Comparison of ENCODE assay signal across 9 cellular contexts in the genomic region with DNA sequence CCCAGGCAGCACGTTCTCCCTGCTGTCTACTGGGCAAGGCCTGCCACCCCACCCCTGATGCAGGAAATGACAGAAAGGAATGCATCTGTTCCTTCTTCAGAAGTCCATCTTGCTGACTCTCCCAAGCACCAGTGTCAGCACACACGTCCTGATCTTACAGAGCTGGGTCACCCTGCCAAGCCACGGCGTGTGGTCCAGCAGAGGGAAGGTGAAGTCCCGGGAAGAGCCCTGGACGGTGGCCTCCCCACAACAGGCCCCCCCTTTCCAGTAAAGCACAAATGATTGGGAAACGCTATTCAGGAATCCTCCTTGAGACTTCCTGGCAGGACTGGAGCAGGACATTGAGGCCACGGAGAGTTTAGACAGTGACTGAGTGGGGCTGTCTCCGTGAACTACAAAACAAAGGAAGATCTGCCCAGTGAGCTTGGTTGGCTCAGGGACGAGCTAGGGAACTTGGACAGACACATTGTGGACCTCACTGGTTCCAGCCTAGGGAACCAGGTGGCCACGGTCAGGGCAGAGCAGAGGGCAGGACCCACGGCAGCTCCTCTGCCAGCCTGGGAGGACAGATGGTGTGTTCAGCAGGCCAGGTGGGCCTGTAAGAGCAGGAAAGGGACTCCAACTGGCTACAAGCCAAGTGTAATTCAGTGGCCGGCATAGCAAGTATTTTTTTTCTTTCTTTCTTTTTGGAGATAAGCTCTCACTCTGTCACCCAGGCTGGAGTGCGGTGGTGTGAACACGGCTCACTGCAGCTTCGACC. TPM values are rescaled to one million over a fixed set of nuclear protein-coding genes. Genes with fewer than 3 reads are reported as not detected.
DNase-seq lines count a peak whose midpoint lies in the region; ATAC-seq and TF ChIP-seq lines count a peak whose summit lies in the region.
"Had no signal": no experiment of that assay in that cellular context is flagged by ENCODE, and none has a peak within 500 bp of the region (broad histone marks: within the 10 kb centered on the region; RNA-seq: fewer than 3 reads in every experiment).

No MANE protein-coding gene starts in this region.

- H3K27ac Mint-ChIP-seq in GM23338, result peak overlapping the region; percentile 23; the same call in 1 of the 2 replicates

- peaks cover 20% of the 10 kb centered on the region for H3K27me3 Mint-ChIP-seq in GM23338 (ENCODE audit: insufficient read depth, low read depth, poor library complexity)
- H3K27me3 Mint-ChIP-seq: IgD-negative memory B cell had no signal

- H3F3A ChIP-seq in GM23338 (replicated peaks; ENCODE audit: low read depth) (peaks cover 10% of the 10 kb centered on the region; the same call in 1 of the 2 replicates), MM.1S (ENCODE audit: insufficient read depth, low read length) (no peaks in the 10 kb centered on the region)

- DNase-seq in GM23338 (ENCODE audit: low spot score) (no peak), SHP77 treated with DMSO at 0.1 percent for 48 hours (lab: John Stamatoyannopoulos, UW) (peak; percentile 69), fibroblast of lung (ENCODE audit: low read depth in 2 of 2) (peak; percentile 62 to 66), posterior vena cava (ENCODE audit: low spot score) (peak; percentile 97), midbrain (lab: John Stamatoyannopoulos, UW) (no peak), MM.1S (no peak), NCI-H128 (lab: John Stamatoyannopoulos, UW; ENCODE audit: unreplicated experiment) (no peak)
- no peak for DNase-seq in activated effector memory CD4-positive, alpha-beta T cell treated with anti-CD3 and anti-CD28 coated beads, Interleukin-2, amount 50 U/mL, for 16 hours

- no peaks in the 10 kb centered on the region; the same call in 2 of the 3 replicates for H3K36me3 Mint-ChIP-seq in GM23338 (ENCODE audit: low read depth)
- H3K36me3 Mint-ChIP-seq: IgD-negative memory B cell had no signal

- no peak overlapping the region for H3K4me3 ChIP-seq in GM23338
- H3K4me3 ChIP-seq in fibroblast of lung (replicated peaks in 1 of 4; ENCODE audit: control extremely low read depth in 1 of 4, insufficient read depth in 1 of 4, low read depth in 3 of 4, low read length in 4 of 4), result no peak overlapping the region
- no peak overlapping the region for H3K4me3 ChIP-seq in MM.1S (ENCODE audit: low read length)

- peak overlapping the region; percentile 17 for H3K9ac ChIP-seq in fibroblast of lung (ENCODE audit: insufficient read depth, low read length)
- H3K9ac ChIP-seq in MM.1S (ENCODE audit: low read length), result no peak overlapping the region

- H3K4me3 Mint-ChIP-seq in GM23338, result no peak overlapping the region

- no peak overlapping the region for H2AFZ ChIP-seq in GM23338
- no peak overlapping the region for H2AFZ ChIP-seq in fibroblast of lung (ENCODE audit: low read length)
- H2AFZ ChIP-seq in MM.1S (ENCODE audit: low read length), result no peak overlapping the region

- peaks cover 27% of the 10 kb centered on the region for H3K4me1 Mint-ChIP-seq in GM23338

- TF ChIP-seq CTCF in GM23338 (conservative IDR thresholded peaks at IDR 0.05; ENCODE audit: low read depth in 2 of 2), result no peak
- TF ChIP-seq CTCF in fibroblast of lung (conservative IDR thresholded peaks at IDR 0.05 in 1 of 2, IDR thresholded peaks at IDR 0.05 in 1 of 2; ENCODE audit: low read depth in 1 of 2, low read length in 2 of 2), result no peak
- no peak for TF ChIP-seq CTCF in MM.1S (IDR thresholded peaks at IDR 0.05; ENCODE audit: low read length)

- H3K27ac ChIP-seq in GM23338 (ENCODE audit: low read depth) (no peak overlapping the region; the same call in 1 of the 2 replicates), fibroblast of lung (ENCODE audit: insufficient read depth, low read length) (peak overlapping the region; percentile 71), MM.1S (ENCODE audit: low read length) (no peak overlapping the region)

- H3K36me3 ChIP-seq in GM23338 (ENCODE audit: insufficient read depth) (no peaks in the 10 kb centered on the region), fibroblast of lung (ENCODE audit: control insufficient read depth, insufficient read depth, low read length) (no peaks in the 10 kb centered on the region), MM.1S (replicated peaks; ENCODE audit: insufficient read depth, low read length) (no peaks in the 10 kb centered on the region)

- H3K9me2 ChIP-seq in GM23338 (ENCODE audit: insufficient read depth) (no peaks in the 10 kb centered on the region), MM.1S (replicated peaks; ENCODE audit: insufficient read depth, low read length) (no peaks in the 10 kb centered on the region)

- H3K9me3 Mint-ChIP-seq in GM23338, result 0 out of 3 replicates have a peak, but pooled peaks cover 5% of the 10 kb centered on the region
- H3K9me3 Mint-ChIP-seq: IgD-negative memory B cell had no signal

- H3K4me2 ChIP-seq in GM23338, result no peak overlapping the region
- peak overlapping the region; percentile 28 for H3K4me2 ChIP-seq in fibroblast of lung (ENCODE audit: extremely low read depth, insufficient read depth, low read length)
- no peak overlapping the region for H3K4me2 ChIP-seq in MM.1S (ENCODE audit: low read depth, low read length)

- H3K27me3 ChIP-seq in GM23338 (ENCODE audit: insufficient read depth), result no peaks in the 10 kb centered on the region
- no peaks in the 10 kb centered on the region for H3K27me3 ChIP-seq in fibroblast of lung (ENCODE audit: control insufficient read depth, insufficient read depth, low read length)
- H3K27me3 ChIP-seq in MM.1S (replicated peaks; ENCODE audit: insufficient read depth, low read length), result no peaks in the 10 kb centered on the region

- no peaks in the 10 kb centered on the region; the same call in 1 of the 2 replicates for H4K20me1 ChIP-seq in GM23338 (replicated peaks; ENCODE audit: insufficient read depth)
- no peaks in the 10 kb centered on the region for H4K20me1 ChIP-seq in fibroblast of lung (ENCODE audit: control insufficient read depth, extremely low read depth, insufficient read depth, low read length)
- H4K20me1 ChIP-seq in MM.1S (ENCODE audit: insufficient read depth, low read length), result peaks cover 93% of the 10 kb centered on the region

- H3K9me3 ChIP-seq in fibroblast of lung (ENCODE audit: control insufficient read depth, insufficient read depth, low read depth, low read length), result no peaks in the 10 kb centered on the region
- no peaks in the 10 kb centered on the region for H3K9me3 ChIP-seq in MM.1S (replicated peaks; ENCODE audit: insufficient read depth, low read length)

- H3K79me2 ChIP-seq in GM23338 (replicated peaks; ENCODE audit: insufficient read depth) (peaks cover 38% of the 10 kb centered on the region), fibroblast of lung (ENCODE audit: control insufficient read depth, insufficient read depth, low read length) (peaks cover 73% of the 10 kb centered on the region), MM.1S (ENCODE audit: low read length) (peaks cover 99% of the 10 kb centered on the region)

- ATAC-seq in GM23338, result no peak

- H3K4me1 ChIP-seq in GM23338 (ENCODE audit: insufficient read depth) (no peaks in the 10 kb centered on the region), fibroblast of lung (ENCODE audit: control insufficient read depth, extremely low read depth, insufficient read depth, low read length) (peaks cover 17% of the 10 kb centered on the region), MM.1S (ENCODE audit: low read length) (peaks cover 8% of the 10 kb centered on the region)

- intact Hi-C loops in posterior vena cava (cut with DNase I), result loop anchor here in 1 of 2 donors (10.0 kb wide), 1 partner anchor 85 kb away; no protein-coding TSS in a partner anchor

TF ChIP-seq in GM23338, 12 proteins besides CTCF, POLR2A, EP300 and RAD21 (continues in another document):
- TF ChIP-seq EZH2phosphoT487 (IDR thresholded peaks at IDR 0.05; ENCODE audit: unreplicated experiment) (no peak), EZH2 (IDR thresholded peaks at IDR 0.05; ENCODE audit: low read depth, unreplicated experiment) (no peak), STAT1 (IDR thresholded peaks at IDR 0.05; ENCODE audit: unreplicated experiment) (no peak), JUNB (IDR thresholded peaks at IDR 0.05; ENCODE audit: unreplicated experiment) (no peak), NANOG (IDR thresholded peaks at IDR 0.05; ENCODE audit: borderline replicate concordance) (no peak)

RNA-seq across cellular contexts. Expression of a gene that starts 41.7 kb away (rescaled TPM):
- total RNA-seq in GM23338 (2014; rRNA removed; shearing (Covaris generic)), result 16.2 and 20.1 TPM in 2 replicates
- polyA plus RNA-seq in GM23338 (2016; fragmentation: Nextera tagmentation; extraction: Ambion mirVana) (9.1 and 11.3 TPM in 2 replicates), fibroblast of lung (4.4 and 6.6 TPM in 2 replicates)
- total RNA-seq in fibroblast of lung (17.7 and 18.7 TPM in 2 replicates), posterior vena cava (10 to 100 TPM; 19.5 to 20.7 TPM)
- polyA plus RNA-seq in fibroblast of lung (2012), result 8.1 and 10.6 TPM in 2 replicates
- polyA minus RNA-seq in fibroblast of lung (ENCODE audit: low replicate concordance), result 10.3 and 24.9 TPM in 2 replicates

RNA-seq across cellular contexts. Expression of a gene that starts 42.2 kb away (rescaled TPM):
- 199 and 208 TPM in 2 replicates for total RNA-seq in GM23338 (2014; rRNA removed; shearing (Covaris generic))
- 191 and 217 TPM in 2 replicates for polyA plus RNA-seq in GM23338 (2016; fragmentation: Nextera tagmentation; extraction: Ambion mirVana)
- 25.6 and 37.8 TPM in 2 replicates for total RNA-seq in fibroblast of lung
- polyA plus RNA-seq in fibroblast of lung, result 8.3 and 10.3 TPM in 2 replicates
- 21.1 and 21.6 TPM in 2 replicates for polyA plus RNA-seq in fibroblast of lung (2012)
- polyA minus RNA-seq in fibroblast of lung (ENCODE audit: low replicate concordance), result 15.9 and 21.9 TPM in 2 replicates
- total RNA-seq in posterior vena cava, result 10 to 100 TPM; 27.5 to 28.1 TPM

Comparison
In these comparisons a context has a peak if more than half of its experiments do, and no peak if none do; other contexts are left out.
1. DNase-seq: peak in SHP77 treated with DMSO at 0.1 percent for 48 hours (single experiment), fibroblast of lung (2 of 2) and posterior vena cava (single experiment); none in GM23338 (single experiment), midbrain (single experiment), MM.1S (single experiment), activated effector memory CD4-positive, alpha-beta T cell treated with anti-CD3 and anti-CD28 coated beads, Interleukin-2, amount 50 U/mL, for 16 hours (single experiment) and NCI-H128 (single experiment).